1 cellular context compared by ENCODE assay signal in genomic region chr11:46362146-46363030, GRCh38.
TF ChIP-seq lines count a peak whose summit lies in the region.

No MANE protein-coding gene starts in this region.

TF ChIP-seq in HCT116, 20 proteins besides CTCF, POLR2A, EP300 and RAD21 (continued from another document):
- no peak for TF ChIP-seq REST (IDR thresholded peaks at IDR 0.05; ENCODE audit: low read depth)
- TF ChIP-seq, protein P1, sequence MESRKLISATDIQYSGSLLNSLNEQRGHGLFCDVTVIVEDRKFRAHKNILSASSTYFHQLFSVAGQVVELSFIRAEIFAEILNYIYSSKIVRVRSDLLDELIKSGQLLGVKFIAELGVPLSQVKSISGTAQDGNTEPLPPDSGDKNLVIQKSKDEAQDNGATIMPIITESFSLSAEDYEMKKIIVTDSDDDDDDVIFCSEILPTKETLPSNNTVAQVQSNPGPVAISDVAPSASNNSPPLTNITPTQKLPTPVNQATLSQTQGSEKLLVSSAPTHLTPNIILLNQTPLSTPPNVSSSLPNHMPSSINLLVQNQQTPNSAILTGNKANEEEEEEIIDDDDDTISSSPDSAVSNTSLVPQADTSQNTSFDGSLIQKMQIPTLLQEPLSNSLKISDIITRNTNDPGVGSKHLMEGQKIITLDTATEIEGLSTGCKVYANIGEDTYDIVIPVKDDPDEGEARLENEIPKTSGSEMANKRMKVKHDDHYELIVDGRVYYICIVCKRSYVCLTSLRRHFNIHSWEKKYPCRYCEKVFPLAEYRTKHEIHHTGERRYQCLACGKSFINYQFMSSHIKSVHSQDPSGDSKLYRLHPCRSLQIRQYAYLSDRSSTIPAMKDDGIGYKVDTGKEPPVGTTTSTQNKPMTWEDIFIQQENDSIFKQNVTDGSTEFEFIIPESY (IDR thresholded peaks at IDR 0.05; ENCODE audit: extremely low read depth, insufficient replicate concordance, low read length) = no peak
